9 cellular contexts compared by ENCODE assay signal in the genomic region with DNA sequence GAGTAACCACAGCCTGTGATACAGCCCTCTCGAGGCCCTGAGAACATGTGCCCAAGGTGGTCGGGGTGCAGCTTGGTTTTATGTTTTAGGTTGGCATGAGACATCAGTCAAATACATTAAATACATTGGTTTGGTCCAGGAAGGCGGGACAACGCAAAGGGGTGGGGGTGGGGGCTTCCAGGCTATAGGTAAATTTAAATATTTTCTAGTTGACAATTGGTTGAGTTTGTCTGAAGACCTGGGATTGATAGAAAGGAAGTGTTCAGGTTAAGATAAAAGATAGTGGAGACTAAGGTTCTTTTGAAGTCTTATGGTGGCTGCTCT. TPM values are rescaled to one million over a fixed set of nuclear protein-coding genes. Genes with fewer than 3 reads are reported as not detected.
DNase-seq lines count a peak whose midpoint lies in the region; ATAC-seq and TF ChIP-seq lines count a peak whose summit lies in the region.
"Had no signal": no experiment of that assay in that cellular context is flagged by ENCODE, and none has a peak within 500 bp of the region (broad histone marks: within the 10 kb centered on the region; RNA-seq: fewer than 3 reads in every experiment).

No MANE protein-coding gene starts in this region.

- no peak for ATAC-seq in HG02852 (IDR thresholded peaks at IDR 0.05; ENCODE audit: unreplicated experiment)

- peak overlapping the region; percentile 70; the same call in 1 of the 2 replicates for H2AFZ ChIP-seq in OCI-LY7 (ENCODE audit: low read length)

- peak overlapping the region; percentile 77 for H3K27ac ChIP-seq in OCI-LY7 (ENCODE audit: low read depth, low read length, poor library complexity, severe bottlenecking)

- peak overlapping the region; percentile 85 for H3K4me2 ChIP-seq in OCI-LY7 (ENCODE audit: low read length)

- H3K27ac Mint-ChIP-seq in CD14-positive monocyte = peak overlapping the region in 5 of 7 donors; percentile 93 to 96 (median 94)
- peak overlapping the region; percentile 95 for H3K27ac Mint-ChIP-seq in dendritic cell treated with granulocyte-macrophage colony-stimulating factor and Interleukin-4, amounts not matched to agents 40 ng/mL and 50 ng/mL, for 4 days
- H3K27ac Mint-ChIP-seq in neural crest cell (ENCODE audit: unreplicated experiment) = peak overlapping the region; percentile 100

- BruUV-seq in OCI-LY7 (replicated peaks; lab: Mats Ljungman, UMichigan) = TSS peak; percentile 59

- POLR2A ChIA-PET in OCI-LY7 (lab: Charles Lee) = no interaction called here

- peaks cover 30% of the 10 kb centered on the region for H3K4me1 ChIP-seq in OCI-LY7 (ENCODE audit: insufficient read depth, low read length, poor library complexity, severe bottlenecking)

- H3K4me1 Mint-ChIP-seq in CD14-positive monocyte = peaks cover 40% of the 10 kb centered on the region
- H3K4me1 Mint-ChIP-seq in dendritic cell treated with granulocyte-macrophage colony-stimulating factor and Interleukin-4, amounts not matched to agents 40 ng/mL and 50 ng/mL, for 4 days (ENCODE audit: low read depth) = peaks cover 46% of the 10 kb centered on the region
- peaks cover 48% of the 10 kb centered on the region for H3K4me1 Mint-ChIP-seq in neural crest cell

- no peaks in the 10 kb centered on the region; the same call in 1 of the 2 replicates for H4K20me1 ChIP-seq in OCI-LY7 (ENCODE audit: insufficient read depth, low read length)

- H3K9me3 Mint-ChIP-seq in CD14-positive monocyte (peaks cover 0 to 2% (median 0%) of the 10 kb centered on the region in 7 donors), neural crest cell (no peaks in the 10 kb centered on the region)
- H3K9me3 Mint-ChIP-seq in dendritic cell treated with granulocyte-macrophage colony-stimulating factor and Interleukin-4, amounts not matched to agents 40 ng/mL and 50 ng/mL, for 4 days = no peaks in the 10 kb centered on the region

- H3K36me3 Mint-ChIP-seq in CD14-positive monocyte (peaks cover 27 to 33% of the 10 kb centered on the region in 2 donors), neural crest cell (ENCODE audit: low read depth) (peaks cover 9% of the 10 kb centered on the region)
- H3K36me3 Mint-ChIP-seq in dendritic cell treated with granulocyte-macrophage colony-stimulating factor and Interleukin-4, amounts not matched to agents 40 ng/mL and 50 ng/mL, for 4 days (ENCODE audit: low read depth) = peaks cover 57% of the 10 kb centered on the region

- CTCF ChIA-PET in OCI-LY7 (lab: Charles Lee; ENCODE audit: unreplicated experiment) = no interaction called here

- H3K36me3 ChIP-seq in OCI-LY7 (ENCODE audit: insufficient read depth, low read length) = peaks cover 37% of the 10 kb centered on the region

- H3K79me2 ChIP-seq in OCI-LY7 (ENCODE audit: insufficient read depth, low read depth, low read length) = peaks cover 46% of the 10 kb centered on the region

- no peak for TF ChIP-seq CTCF in CD14-positive monocyte (IDR thresholded peaks at IDR 0.05)
- TF ChIP-seq CTCF in OCI-LY7 (conservative IDR thresholded peaks at IDR 0.05; ENCODE audit: low read length) = no peak
- no peak for TF ChIP-seq CTCF in neural crest cell (conservative IDR thresholded peaks at IDR 0.05)

- H3K9me2 ChIP-seq in OCI-LY7 (ENCODE audit: insufficient read depth, low read length) = no peaks in the 10 kb centered on the region

- DNase-seq in CD14-positive monocyte (ENCODE audit: low spot score) = no peak
- peak; percentile 39 for DNase-seq in OCI-LY7 (ENCODE audit: low spot score)
- DNase-seq in neural crest cell (ENCODE audit: low read depth, low spot score) = no peak
- DNase-seq in islet precursor cell = no peak
- DNase-seq in GF-D8 (lab: John Stamatoyannopoulos, UW) = no peak
- no peak for DNase-seq in C1 segment of cervical spinal cord (lab: John Stamatoyannopoulos, UW)

- H3K4me3 Mint-ChIP-seq in CD14-positive monocyte = peak overlapping the region; percentile 94
- H3K4me3 Mint-ChIP-seq in dendritic cell treated with granulocyte-macrophage colony-stimulating factor and Interleukin-4, amounts not matched to agents 40 ng/mL and 50 ng/mL, for 4 days = peak overlapping the region; percentile 90
- H3K4me3 Mint-ChIP-seq in neural crest cell = peak overlapping the region; percentile 97

- intact Hi-C loops in CD14-positive monocyte (cut with micrococcal nuclease) = no loop called here
- intact Hi-C loops in OCI-LY7 (cut with micrococcal nuclease; ENCODE audit: unreplicated experiment) = loop anchor here (10.0 kb wide), 2 partner anchors 284 to 714 kb away; no protein-coding TSS in a partner anchor
- intact Hi-C loops in dendritic cell treated with granulocyte-macrophage colony-stimulating factor and Interleukin-4, amounts not matched to agents 40 ng/mL and 50 ng/mL, for 4 days (cut with micrococcal nuclease) = no loop called here

- H3K9me3 ChIP-seq in OCI-LY7 (ENCODE audit: low read length) = no peaks in the 10 kb centered on the region

- H3K4me3 ChIP-seq in OCI-LY7 (ENCODE audit: low read depth, low read length, poor library complexity, severe bottlenecking) = peak overlapping the region; percentile 95

- peaks cover 0 to 3% (median 1%) of the 10 kb centered on the region in 3 donors for H3K27me3 Mint-ChIP-seq in CD14-positive monocyte (ENCODE audit: low read depth in 3 of 3)
- no peaks in the 10 kb centered on the region for H3K27me3 Mint-ChIP-seq in dendritic cell treated with granulocyte-macrophage colony-stimulating factor and Interleukin-4, amounts not matched to agents 40 ng/mL and 50 ng/mL, for 4 days
- H3K27me3 Mint-ChIP-seq in neural crest cell (ENCODE audit: low read depth) = peaks cover 5% of the 10 kb centered on the region

RNA-seq across cellular contexts. Expression of a gene that starts 1.2 kb away (rescaled TPM):
- polyA plus RNA-seq in CD14-positive monocyte = under 1 TPM; 0.44 to 0.79 TPM
- total RNA-seq in OCI-LY7 (2014; rRNA removed; shearing (Covaris generic)) = 7.6 and 10.1 TPM in 2 replicates
- total RNA-seq in OCI-LY7 (2022) (11.7 and 12.5 TPM in 2 replicates), neural crest cell (25.5 and 25.8 TPM in 2 replicates)

RNA-seq across cellular contexts. Expression of a gene that starts 42.1 kb away (rescaled TPM):
- polyA plus RNA-seq in CD14-positive monocyte = not detected
- total RNA-seq in OCI-LY7 (2014; rRNA removed; shearing (Covaris generic)) = not detected in 2 replicates
- total RNA-seq in OCI-LY7 (2022) = not detected in 2 replicates
- total RNA-seq in neural crest cell = not detected in 2 replicates
- total RNA-seq: renal cortical epithelial cell had no signal
